9 cellular contexts compared by ENCODE assay signal in genomic region chr15:77659350-77660321, GRCh38. TPM values are rescaled to one million over a fixed set of nuclear protein-coding genes. Genes with fewer than 3 reads are reported as not detected.
DNase-seq lines count a peak whose midpoint lies in the region; ATAC-seq, FAIRE-seq and TF ChIP-seq lines count a peak whose summit lies in the region.
"Had no signal": no experiment of that assay in that cellular context is flagged by ENCODE, and none has a peak within 500 bp of the region (broad histone marks: within the 10 kb centered on the region; RNA-seq: fewer than 3 reads in every experiment).

No MANE protein-coding gene starts in this region.

- FAIRE-seq in RCC 7860 (lab: Jason Lieb, UNC): no peak
- FAIRE-seq: A204.1 had no signal

- H3K27me3 Mint-ChIP-seq in endodermal cell (ENCODE audit: insufficient read depth): peaks cover 3% of the 10 kb centered on the region
- peaks cover 6% of the 10 kb centered on the region for H3K27me3 Mint-ChIP-seq in activated T-helper 1 cell treated with anti-CD3 and anti-CD28 coated beads, Interleukin-12 subunit alpha, Interleukin-12 subunit beta, Interleukin-2, Interleukin-4 antibody, amounts not matched to agents 30 ng/mL and 10 ng/mL and 1 ng/mL, durations not matched to agents 14 hours and 24 hours and 36 hours (ENCODE audit: insufficient read depth)

- no peaks in the 10 kb centered on the region for H3K36me3 Mint-ChIP-seq in endodermal cell (ENCODE audit: low read depth)
- H3K36me3 Mint-ChIP-seq in activated T-helper 1 cell treated with anti-CD3 and anti-CD28 coated beads, Interleukin-12 subunit alpha, Interleukin-12 subunit beta, Interleukin-2, Interleukin-4 antibody, amounts not matched to agents 30 ng/mL and 10 ng/mL and 1 ng/mL, durations not matched to agents 14 hours and 24 hours and 36 hours (ENCODE audit: low read depth): no peaks in the 10 kb centered on the region

- H3K9ac ChIP-seq in endodermal cell (ENCODE audit: extremely low read depth, low read length, poor library complexity, severe bottlenecking): no peak overlapping the region

- H3K27ac ChIP-seq in endodermal cell (ENCODE audit: low read depth, low read length): no peak overlapping the region

- 88 to 91% methylated on average over 7 to 10 of the region's 12 CpGs for WGBS in endodermal cell (ENCODE audit: insufficient coverage in 1 of 2, insufficient read length in 1 of 2), 2 experiments

- ATAC-seq in omental fat pad (ENCODE audit: low FRiP score) (no peak), HG03039 (IDR thresholded peaks at IDR 0.05; ENCODE audit: unreplicated experiment) (no peak)

- TF ChIP-seq CTCF in endodermal cell (conservative IDR thresholded peaks at IDR 0.05) (peak; percentile 86), omental fat pad (IDR thresholded peaks at IDR 0.05) (no peak)

- DNase-seq in DMS153 treated with DMSO at 0.1 percent for 48 hours (lab: John Stamatoyannopoulos, UW; ENCODE audit: unreplicated experiment) (peak; percentile 1), DMS153 (lab: John Stamatoyannopoulos, UW) (no peak), HS-27A (ENCODE audit: low read depth) (peak; percentile 26), RCC 7860 (ENCODE audit: low spot score) (peak; percentile 19), endodermal cell (peak; percentile 89), omental fat pad (ENCODE audit: low spot score) (peak; percentile 28)
- no peak for DNase-seq in activated T-helper 1 cell treated with anti-CD3 and anti-CD28 coated beads, Interleukin-12 subunit alpha, Interleukin-12 subunit beta, Interleukin-2, Interleukin-4 antibody, amounts not matched to agents 30 ng/mL and 10 ng/mL and 1 ng/mL, durations not matched to agents 14 hours and 24 hours and 36 hours (ENCODE audit: low spot score)

- no peak overlapping the region for H3K27ac Mint-ChIP-seq in endodermal cell
- no peak overlapping the region for H3K27ac Mint-ChIP-seq in activated T-helper 1 cell treated with anti-CD3 and anti-CD28 coated beads, Interleukin-12 subunit alpha, Interleukin-12 subunit beta, Interleukin-2, Interleukin-4 antibody, amounts not matched to agents 30 ng/mL and 10 ng/mL and 1 ng/mL, durations not matched to agents 14 hours and 24 hours and 36 hours

- H3K9me3 Mint-ChIP-seq in endodermal cell: no peaks in the 10 kb centered on the region
- H3K9me3 Mint-ChIP-seq in activated T-helper 1 cell treated with anti-CD3 and anti-CD28 coated beads, Interleukin-12 subunit alpha, Interleukin-12 subunit beta, Interleukin-2, Interleukin-4 antibody, amounts not matched to agents 30 ng/mL and 10 ng/mL and 1 ng/mL, durations not matched to agents 14 hours and 24 hours and 36 hours: no peaks in the 10 kb centered on the region

- no peaks in the 10 kb centered on the region for H3K36me3 ChIP-seq in endodermal cell (ENCODE audit: control insufficient read depth, insufficient read depth, low read length)

- H3K27me3 ChIP-seq in endodermal cell (ENCODE audit: control insufficient read depth, insufficient read depth, low read length, poor library complexity, severe bottlenecking): no peaks in the 10 kb centered on the region

- intact Hi-C loops in activated T-helper 1 cell treated with anti-CD3 and anti-CD28 coated beads, Interleukin-12 subunit alpha, Interleukin-12 subunit beta, Interleukin-2, Interleukin-4 antibody, amounts not matched to agents 30 ng/mL and 10 ng/mL and 1 ng/mL, durations not matched to agents 14 hours and 24 hours and 36 hours (cut with micrococcal nuclease): no loop called here

- no peak overlapping the region for H3K4me3 ChIP-seq in endodermal cell (ENCODE audit: low read length)

- no peaks in the 10 kb centered on the region for H3K9me3 ChIP-seq in endodermal cell (ENCODE audit: control insufficient read depth, low read length)

- no peaks in the 10 kb centered on the region for H3K4me1 Mint-ChIP-seq in endodermal cell
- no peaks in the 10 kb centered on the region for H3K4me1 Mint-ChIP-seq in activated T-helper 1 cell treated with anti-CD3 and anti-CD28 coated beads, Interleukin-12 subunit alpha, Interleukin-12 subunit beta, Interleukin-2, Interleukin-4 antibody, amounts not matched to agents 30 ng/mL and 10 ng/mL and 1 ng/mL, durations not matched to agents 14 hours and 24 hours and 36 hours (ENCODE audit: low read depth)

- no peaks in the 10 kb centered on the region for H3K4me1 ChIP-seq in endodermal cell (ENCODE audit: control insufficient read depth, insufficient read depth, low read length)

- no peak overlapping the region for H3K4me3 Mint-ChIP-seq in endodermal cell
- H3K4me3 Mint-ChIP-seq in activated T-helper 1 cell treated with anti-CD3 and anti-CD28 coated beads, Interleukin-12 subunit alpha, Interleukin-12 subunit beta, Interleukin-2, Interleukin-4 antibody, amounts not matched to agents 30 ng/mL and 10 ng/mL and 1 ng/mL, durations not matched to agents 14 hours and 24 hours and 36 hours: no peak overlapping the region

RNA-seq across cellular contexts. Expression of gene LINGO1, which starts 26.9 kb away (rescaled TPM):
- total RNA-seq in endodermal cell (10 to 100 TPM in 1 of 2 donors, 1 to 10 TPM in 1; 7.9 to 19.7 TPM), omental fat pad (1 to 10 TPM in 2 of 4 donors, under 1 TPM in 2; 0.36 to 1.7 (median 0.69) TPM)
- polyA plus RNA-seq in endodermal cell (2013, experiment 1 of 2): 29.2 TPM
- polyA plus RNA-seq in endodermal cell (2013, experiment 2 of 2): 22.2 TPM
- total RNA-seq in activated T-helper 1 cell treated with anti-CD3 and anti-CD28 coated beads, Interleukin-12 subunit alpha, Interleukin-12 subunit beta, Interleukin-2, Interleukin-4 antibody, amounts not matched to agents 30 ng/mL and 10 ng/mL and 1 ng/mL, durations not matched to agents 14 hours and 24 hours and 36 hours: not detected in 2 replicates

Comparison
In these comparisons a context has a peak if more than half of its experiments do, and no peak if none do; other contexts are left out.
1. DNase-seq: peak in DMS153 treated with DMSO at 0.1 percent for 48 hours (single experiment), HS-27A (single experiment), RCC 7860 (single experiment), endodermal cell (single experiment) and omental fat pad (single experiment); none in DMS153 (single experiment) and activated T-helper 1 cell treated with anti-CD3 and anti-CD28 coated beads, Interleukin-12 subunit alpha, Interleukin-12 subunit beta, Interleukin-2, Interleukin-4 antibody, amounts not matched to agents 30 ng/mL and 10 ng/mL and 1 ng/mL, durations not matched to agents 14 hours and 24 hours and 36 hours (single experiment).